In genomic region chr5:33136785-33137184, GRCh38 we compare ENCODE assay signal across 34 cellular contexts.
"Had no signal": no experiment of that assay in that cellular context is flagged by ENCODE, and none has a peak within 500 bp of the region (broad histone marks: within the 10 kb centered on the region; RNA-seq: fewer than 3 reads in every experiment).

No MANE protein-coding gene starts in this region.

- H3K4me1 ChIP-seq: adrenal gland, ascending aorta, body of pancreas, breast epithelium had no signal

- ATAC-seq: activated naive CD4-positive, alpha-beta T cell treated with anti-CD3 and anti-CD28 coated beads, Interleukin-2, amount 50 U/mL, for 72 hours; activated naive CD8-positive, alpha-beta T cell treated with anti-CD3 and anti-CD28 coated beads, Interleukin-2, amount 50 U/mL, for 24 hours; activated T-cell treated with anti-CD3 and anti-CD28 coated beads, Interleukin-2, amount 50 U/mL, for 4 hours; activated T-cell treated with anti-CD3 and anti-CD28 coated beads, Interleukin-2, amount 50 U/mL, for 72 hours; activated T-helper 17 cell treated with anti-CD3 and anti-CD28 coated beads, Interleukin-2, amount 50 U/mL, for 72 hours; body of pancreas had no signal

- H3K36me3 ChIP-seq: adrenal gland, ascending aorta, brain microvascular endothelial cell, breast epithelium, cardiac muscle cell had no signal

- DNase-seq: activated effector memory CD4-positive, alpha-beta T cell treated with anti-CD3 and anti-CD28 coated beads, Interleukin-2, amount 50 U/mL, for 16 hours; activated effector memory CD4-positive, alpha-beta T cell treated with Interleukin-2 at 50 U/mL for 16 hours; activated gamma-delta T cell; activated gamma-delta T cell treated with Interleukin-2 at 50 U/mL for 16 hours; activated naive CD4-positive, alpha-beta T cell; activated naive CD4-positive, alpha-beta T cell treated with anti-CD3 and anti-CD28 coated beads for 36 hours; activated naive CD4-positive, alpha-beta T cell treated with anti-CD3 and anti-CD28 coated beads, Interleukin-2, amount 10 ng/mL, durations not matched to agents 7 days and 5 days; activated naive CD4-positive, alpha-beta T cell treated with anti-CD3 and anti-CD28 coated beads, Interleukin-2, amount 50 U/mL, for 16 hours; activated naive CD4-positive, alpha-beta T cell treated with Interleukin-2 at 50 U/mL for 16 hours; activated naive CD8-positive, alpha-beta T cell treated with anti-CD3 and anti-CD28 coated beads for 36 hours; activated naive CD8-positive, alpha-beta T cell treated with anti-CD3 and anti-CD28 coated beads, Interleukin-2, amount 10 ng/mL, durations not matched to agents 7 days and 5 days; activated naive CD8-positive, alpha-beta T cell treated with anti-CD3 and anti-CD28 coated beads, Interleukin-2, amount 50 U/mL, for 24 hours; activated T-cell treated with anti-CD3 and anti-CD28 coated beads, Interleukin-2, amount 50 U/mL, for 1 hour; activated T-cell treated with anti-CD3 and anti-CD28 coated beads, Interleukin-2, amount 50 U/mL, for 24 hours; activated T-cell treated with anti-CD3 and anti-CD28 coated beads, Interleukin-2, amount 50 U/mL, for 4 hours; activated T-cell treated with anti-CD3 and anti-CD28 coated beads, Interleukin-2, amount 50 U/mL, for 48 hours; activated T-cell treated with anti-CD3 and anti-CD28 coated beads, Interleukin-2, amount 50 U/mL, for 72 hours; adrenal gland; amniotic stem cell; amygdala; anterior cingulate cortex; aorta; body of pancreas; brain microvascular endothelial cell; caudate nucleus; central memory CD4-positive, alpha-beta T cell; cerebellar nuclear complex had no signal

- H3K27ac ChIP-seq: adrenal gland, ascending aorta, body of pancreas, brain microvascular endothelial cell, breast epithelium, cardiac muscle cell had no signal

- H3K4me3 ChIP-seq: adrenal gland, ascending aorta, body of pancreas, breast epithelium, cardiac muscle cell had no signal

- FAIRE-seq: astrocyte, bronchial epithelial cell had no signal

- H3K27me3 ChIP-seq: adrenal gland, ascending aorta, body of pancreas, brain microvascular endothelial cell, breast epithelium, cardiac muscle cell had no signal
